In the genomic region with DNA sequence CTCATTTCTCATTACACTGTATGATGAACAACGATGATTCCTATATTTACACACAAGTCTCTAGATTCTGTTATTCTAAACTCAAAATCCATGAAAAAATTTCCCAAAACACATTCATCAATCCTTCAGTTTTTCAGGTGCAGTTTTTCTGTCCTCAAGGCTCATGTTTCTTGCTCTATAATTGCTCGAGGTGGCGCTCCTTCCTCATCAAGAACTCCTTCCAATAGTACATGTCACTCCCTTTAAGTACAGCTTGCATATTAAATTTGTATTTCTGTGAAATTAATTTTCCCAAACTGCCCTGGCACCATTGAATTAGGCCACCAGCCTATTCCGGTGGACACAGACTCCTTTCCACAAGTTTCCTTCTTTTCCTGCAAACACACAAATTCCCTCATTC, we compare ENCODE assay signal across 19 cellular contexts.
A peak's percentile ranks its signal among the peaks of the same experiment; 100 is the strongest.
DNase-seq lines count a peak whose midpoint lies in the region; ATAC-seq and TF ChIP-seq lines count a peak whose summit lies in the region.
"Had no signal": no experiment of that assay in that cellular context is flagged by ENCODE, and none has a peak within 500 bp of the region (broad histone marks: within the 10 kb centered on the region; RNA-seq: fewer than 3 reads in every experiment).

No MANE protein-coding gene starts in this region.

- H3K36me3 ChIP-seq in SK-N-SH (replicated peaks in 1 of 2; ENCODE audit: control insufficient read depth in 1 of 2, insufficient read depth in 2 of 2, low read length in 1 of 2) (no peaks in the 10 kb centered on the region), HEK293 (ENCODE audit: control insufficient read depth in 2 of 2, insufficient read depth in 1 of 2, low read length in 2 of 2) (no peaks in the 10 kb centered on the region), OCI-LY3 (replicated peaks; ENCODE audit: low read depth, low read length) (no peaks in the 10 kb centered on the region)
- H3K36me3 ChIP-seq: prostate gland, tibial artery had no signal

- POLR2A ChIA-PET in SK-N-SH (lab: Yijun Ruan, JAX) (no interaction called here), HEK293 (lab: Yijun Ruan, JAX) (no interaction called here)

- no peaks in the 10 kb centered on the region for H3F3A ChIP-seq in SK-N-SH (replicated peaks; ENCODE audit: insufficient read depth)

- WGBS in SK-N-SH (ENCODE audit: low lambda C conversion rate): 19% methylated on average over 4 of the region's 4 CpGs

- H3K9me2 ChIP-seq in SK-N-SH: no peaks in the 10 kb centered on the region

- CTCF ChIA-PET in SK-N-SH (lab: Yijun Ruan, JAX): interaction anchor here (0.7 kb wide), 1 partner anchor 461 kb away, joined by 3 read pairs; no protein-coding TSS in a partner anchor
- CTCF ChIA-PET in HEK293 (lab: Yijun Ruan, JAX): no interaction called here

- H3K9ac ChIP-seq in SK-N-SH (no peak overlapping the region), OCI-LY3 (ENCODE audit: low read length) (no peak overlapping the region)

- no peak for TF ChIP-seq EP300 in SK-N-SH (IDR thresholded peaks at IDR 0.05; ENCODE audit: borderline replicate concordance in 1 of 2, low read depth in 1 of 2, low read length in 1 of 2)

- H3K4me3 ChIP-seq in SK-N-SH (ENCODE audit: low read depth in 2 of 2, low read length in 1 of 2) (no peak overlapping the region), HEK293 (ENCODE audit: low read depth, low read length) (no peak overlapping the region), OCI-LY3 (ENCODE audit: low read length) (no peak overlapping the region)
- H3K4me3 ChIP-seq: prostate gland, skin epidermis, tibial artery had no signal

- H3K4me1 ChIP-seq in SK-N-SH (ENCODE audit: control insufficient read depth in 1 of 2, insufficient read depth in 2 of 2, low read depth in 1 of 2, low read length in 1 of 2) (no peaks in the 10 kb centered on the region), HEK293 (ENCODE audit: control insufficient read depth, insufficient read depth, low read length) (no peaks in the 10 kb centered on the region), OCI-LY3 (ENCODE audit: low read length) (no peaks in the 10 kb centered on the region)
- H3K4me1 ChIP-seq: prostate gland, tibial artery had no signal

- TF ChIP-seq CTCF in SK-N-SH (IDR thresholded peaks at IDR 0.05) (no peak), HEK293 (tag by site-specific recombination; IDR thresholded peaks at IDR 0.05) (no peak), OCI-LY3 (IDR thresholded peaks at IDR 0.05; ENCODE audit: low read depth, low read length) (peak; percentile 37)

- H4K20me1 ChIP-seq in SK-N-SH (ENCODE audit: insufficient read depth): no peaks in the 10 kb centered on the region
- H4K20me1 ChIP-seq in OCI-LY3 (ENCODE audit: insufficient read depth, low read length): no peaks in the 10 kb centered on the region

- peak; percentile 24 for TF ChIP-seq RAD21 in SK-N-SH (IDR thresholded peaks at IDR 0.05; ENCODE audit: low read length)

- no peak overlapping the region for H3K4me2 ChIP-seq in SK-N-SH
- no peak overlapping the region for H3K4me2 ChIP-seq in OCI-LY3 (ENCODE audit: low read length)

- H3K9me3 ChIP-seq in SK-N-SH: no peaks in the 10 kb centered on the region
- no peaks in the 10 kb centered on the region for H3K9me3 ChIP-seq in HEK293 (ENCODE audit: control insufficient read depth, insufficient read depth, low read depth, low read length)
- no peaks in the 10 kb centered on the region for H3K9me3 ChIP-seq in OCI-LY3 (ENCODE audit: insufficient read depth, low read length)
- H3K9me3 ChIP-seq: prostate gland, tibial artery had no signal

- no peaks in the 10 kb centered on the region for H3K79me2 ChIP-seq in SK-N-SH (ENCODE audit: insufficient read depth)
- no peaks in the 10 kb centered on the region for H3K79me2 ChIP-seq in OCI-LY3 (ENCODE audit: low read length)

- ATAC-seq in SK-N-SH treated with all-trans-retinoic acid at 6 μM for 48 hours (no peak), GM21526 (IDR thresholded peaks at IDR 0.05; ENCODE audit: low FRiP score, unreplicated experiment) (no peak), GM19463 (IDR thresholded peaks at IDR 0.05; ENCODE audit: unreplicated experiment) (no peak)

- no peaks in the 10 kb centered on the region for H3K27me3 ChIP-seq in SK-N-SH (ENCODE audit: insufficient read depth)
- H3K27me3 ChIP-seq in OCI-LY3 (ENCODE audit: low read depth, low read length): no peaks in the 10 kb centered on the region
- H3K27me3 ChIP-seq: tibial artery had no signal

- H3K27ac ChIP-seq in SK-N-SH (ENCODE audit: low read depth in 2 of 2, low read length in 1 of 2) (no peak overlapping the region), HEK293 (ENCODE audit: extremely low read depth, low read depth, low read length) (no peak overlapping the region), OCI-LY3 (ENCODE audit: low read length) (no peak overlapping the region)
- H3K27ac ChIP-seq: prostate gland, skin epidermis, tibial artery had no signal

- DNase-seq in SK-N-SH (no peak), myocyte (ENCODE audit: low read depth) (peak; percentile 1)
- DNase-seq in activated effector memory CD4-positive, alpha-beta T cell treated with Interleukin-2 at 50 U/mL for 16 hours: no peak
- DNase-seq: activated CD4-positive, alpha-beta T cell treated with anti-CD3 and anti-CD28 coated beads, Interleukin-2, amount 50 U/mL, for 48 hours; cortex of kidney; DMS153; HCEC 1CT; NCI-H2081 treated with DMSO at 0.1 percent for 48 hours; NCI-H446 treated with DMSO at 0.1 percent for 48 hours; SIG-M5; stimulated activated CD4-positive, alpha-beta T cell treated with anti-CD3 and anti-CD28 coated beads, Interleukin-2, amount 100 ng/mL, for 48 hours; tibial artery had no signal

- no peak overlapping the region for H2AFZ ChIP-seq in SK-N-SH (ENCODE audit: low read depth)
- H2AFZ ChIP-seq in OCI-LY3 (ENCODE audit: low read depth, low read length): no peak overlapping the region

TF ChIP-seq in SK-N-SH, 30 proteins besides CTCF, POLR2A, EP300 and RAD21 (continues in another document):
- TF ChIP-seq RCOR1 (IDR thresholded peaks at IDR 0.05; ENCODE audit: low read length) (no peak), MXI1 (IDR thresholded peaks at IDR 0.05; ENCODE audit: low read depth, low read length) (no peak), IRF3 (IDR thresholded peaks at IDR 0.05; ENCODE audit: low read depth, low read length) (no peak), USF1 (IDR thresholded peaks at IDR 0.05; ENCODE audit: borderline replicate concordance, low read depth) (no peak)

TF ChIP-seq in SK-N-SH treated with all-trans-retinoic acid at 6 μM for 48 hours, 23 proteins besides CTCF, POLR2A, EP300 and RAD21 (continues in another document):
- TF ChIP-seq, protein P1, sequence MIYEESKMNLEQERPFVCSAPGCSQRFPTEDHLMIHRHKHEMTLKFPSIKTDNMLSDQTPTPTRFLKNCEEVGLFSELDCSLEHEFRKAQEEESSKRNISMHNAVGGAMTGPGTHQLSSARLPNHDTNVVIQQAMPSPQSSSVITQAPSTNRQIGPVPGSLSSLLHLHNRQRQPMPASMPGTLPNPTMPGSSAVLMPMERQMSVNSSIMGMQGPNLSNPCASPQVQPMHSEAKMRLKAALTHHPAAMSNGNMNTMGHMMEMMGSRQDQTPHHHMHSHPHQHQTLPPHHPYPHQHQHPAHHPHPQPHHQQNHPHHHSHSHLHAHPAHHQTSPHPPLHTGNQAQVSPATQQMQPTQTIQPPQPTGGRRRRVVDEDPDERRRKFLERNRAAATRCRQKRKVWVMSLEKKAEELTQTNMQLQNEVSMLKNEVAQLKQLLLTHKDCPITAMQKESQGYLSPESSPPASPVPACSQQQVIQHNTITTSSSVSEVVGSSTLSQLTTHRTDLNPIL (CRISPR knock-in tag; IDR thresholded peaks at IDR 0.05; ENCODE audit: low read depth): no peak
- TF ChIP-seq SNAI2 (CRISPR knock-in tag; IDR thresholded peaks at IDR 0.05) (no peak), ZFP30 (CRISPR knock-in tag; IDR thresholded peaks at IDR 0.05) (no peak), TCF4 (CRISPR knock-in tag; IDR thresholded peaks at IDR 0.05; ENCODE audit: borderline replicate concordance) (no peak)

TF ChIP-seq in HEK293, 187 proteins besides CTCF, POLR2A, EP300 and RAD21:
- TF ChIP-seq ZNF654 (tag by site-specific recombination; IDR thresholded peaks at IDR 0.05; ENCODE audit: low read depth): peak; percentile 29
- no peak for TF ChIP-seq ZNF341 (tag by site-specific recombination; IDR thresholded peaks at IDR 0.05; ENCODE audit: low read depth)
- TF ChIP-seq ZNF585B (tag by site-specific recombination; IDR thresholded peaks at IDR 0.05): no peak
- no peak for TF ChIP-seq ZBTB48 (tag by site-specific recombination; IDR thresholded peaks at IDR 0.05)
- TF ChIP-seq ZNF621 (tag by site-specific recombination; IDR thresholded peaks at IDR 0.05): no peak
- no peak for TF ChIP-seq ZBTB8A (tag by site-specific recombination; IDR thresholded peaks at IDR 0.05)
